Comparison of ENCODE assay signal across 13 cellular contexts in genomic region chr6:82507112-82507511, GRCh38.
A peak's percentile ranks its signal among the peaks of the same experiment; 100 is the strongest.
DNase-seq lines count a peak whose midpoint lies in the region; ATAC-seq and TF ChIP-seq lines count a peak whose summit lies in the region.
"Had no signal": no experiment of that assay in that cellular context is flagged by ENCODE, and none has a peak within 500 bp of the region (broad histone marks: within the 10 kb centered on the region; RNA-seq: fewer than 3 reads in every experiment).

No MANE protein-coding gene starts in this region.

- DNase-seq in renal cortical epithelial cell (ENCODE audit: low read depth) = peak; percentile 71
- no peak for DNase-seq in stimulated activated CD4-positive, alpha-beta T cell treated with anti-CD3 and anti-CD28 coated beads, Interleukin-12 subunit alpha, Interleukin-12 subunit beta, amount 100 ng/mL, for 4 hours
- DNase-seq in activated CD8-positive, alpha-beta T cell treated with anti-CD3 and anti-CD28 coated beads, Interleukin-2, amount 10 ng/mL, durations not matched to agents 7 days and 5 days = no peak
- DNase-seq: activated naive CD4-positive, alpha-beta T cell treated with Interleukin-2 at 50 U/mL for 16 hours; anterior cingulate cortex; H9; naive thymus-derived CD8-positive, alpha-beta T cell; NCI-H146 had no signal

- H3K36me3 Mint-ChIP-seq in activated CD8-positive, alpha-beta T cell treated with anti-CD3 and anti-CD28 coated beads, Interleukin-2, amount 10 ng/mL, durations not matched to agents 7 days and 5 days (ENCODE audit: low read depth) = no peaks in the 10 kb centered on the region
- H3K36me3 Mint-ChIP-seq: naive thymus-derived CD8-positive, alpha-beta T cell had no signal

- H3K4me1 Mint-ChIP-seq in activated CD8-positive, alpha-beta T cell treated with anti-CD3 and anti-CD28 coated beads, Interleukin-2, amount 10 ng/mL, durations not matched to agents 7 days and 5 days (ENCODE audit: low read depth) = no peaks in the 10 kb centered on the region
- H3K4me1 Mint-ChIP-seq: B cell; naive thymus-derived CD8-positive, alpha-beta T cell had no signal

- ATAC-seq in GM18519 (IDR thresholded peaks at IDR 0.05; ENCODE audit: low FRiP score, unreplicated experiment) (peak; percentile 84), HG02852 (IDR thresholded peaks at IDR 0.05; ENCODE audit: unreplicated experiment) (peak; percentile 88), GM21390 (IDR thresholded peaks at IDR 0.05; ENCODE audit: unreplicated experiment) (no peak)
- no peak for ATAC-seq in activated CD8-positive, alpha-beta T cell treated with anti-CD3 and anti-CD28 coated beads, Interleukin-2, amount 10 ng/mL, durations not matched to agents 7 days and 5 days
- ATAC-seq: naive thymus-derived CD8-positive, alpha-beta T cell had no signal

- H3K4me3 Mint-ChIP-seq in activated CD8-positive, alpha-beta T cell treated with anti-CD3 and anti-CD28 coated beads, Interleukin-2, amount 10 ng/mL, durations not matched to agents 7 days and 5 days = no peak overlapping the region
- H3K4me3 Mint-ChIP-seq: B cell; H9; naive thymus-derived CD8-positive, alpha-beta T cell had no signal

- no peaks in the 10 kb centered on the region for H3K27me3 Mint-ChIP-seq in activated CD8-positive, alpha-beta T cell treated with anti-CD3 and anti-CD28 coated beads, Interleukin-2, amount 10 ng/mL, durations not matched to agents 7 days and 5 days (ENCODE audit: low read depth)
- H3K27me3 Mint-ChIP-seq: B cell had no signal

- POLR2A ChIA-PET in activated CD8-positive, alpha-beta T cell treated with anti-CD3 and anti-CD28 coated beads, Interleukin-2, amount 10 ng/mL, durations not matched to agents 7 days and 5 days (lab: Charles Lee) = no interaction called here

- CTCF ChIA-PET in activated CD8-positive, alpha-beta T cell treated with anti-CD3 and anti-CD28 coated beads, Interleukin-2, amount 10 ng/mL, durations not matched to agents 7 days and 5 days (lab: Charles Lee) = no interaction called here

- H3K27ac Mint-ChIP-seq in activated CD8-positive, alpha-beta T cell treated with anti-CD3 and anti-CD28 coated beads, Interleukin-2, amount 10 ng/mL, durations not matched to agents 7 days and 5 days = no peak overlapping the region
- H3K27ac Mint-ChIP-seq: B cell; naive thymus-derived CD8-positive, alpha-beta T cell had no signal

- no peaks in the 10 kb centered on the region for H3K9me3 Mint-ChIP-seq in activated CD8-positive, alpha-beta T cell treated with anti-CD3 and anti-CD28 coated beads, Interleukin-2, amount 10 ng/mL, durations not matched to agents 7 days and 5 days (ENCODE audit: insufficient read depth)

TF ChIP-seq in PFSK-1, 5 proteins besides CTCF, POLR2A, EP300 and RAD21:
- TF ChIP-seq POLR2AphosphoS5 (IDR thresholded peaks at IDR 0.05; ENCODE audit: low read depth, low read length) = no peak
- TF ChIP-seq SIN3A (IDR thresholded peaks at IDR 0.05; ENCODE audit: borderline replicate concordance, insufficient read depth, low read length) = peak; percentile 65; the same call in 1 of the 2 replicates
- TF ChIP-seq TAF1 (IDR thresholded peaks at IDR 0.05; ENCODE audit: borderline replicate concordance, insufficient read depth, low read length) = no peak
TF ChIP-seq in PFSK-1: peak in this region for 1.

Comparison
In these comparisons a context has a peak if more than half of its experiments do, and no peak if none do; other contexts are left out.
1. ATAC-seq: peak in GM18519 (single experiment) and HG02852 (single experiment); none in GM21390 (single experiment) and activated CD8-positive, alpha-beta T cell treated with anti-CD3 and anti-CD28 coated beads, Interleukin-2, amount 10 ng/mL, durations not matched to agents 7 days and 5 days (single experiment).